22 cellular contexts compared by ENCODE assay signal in the genomic region with DNA sequence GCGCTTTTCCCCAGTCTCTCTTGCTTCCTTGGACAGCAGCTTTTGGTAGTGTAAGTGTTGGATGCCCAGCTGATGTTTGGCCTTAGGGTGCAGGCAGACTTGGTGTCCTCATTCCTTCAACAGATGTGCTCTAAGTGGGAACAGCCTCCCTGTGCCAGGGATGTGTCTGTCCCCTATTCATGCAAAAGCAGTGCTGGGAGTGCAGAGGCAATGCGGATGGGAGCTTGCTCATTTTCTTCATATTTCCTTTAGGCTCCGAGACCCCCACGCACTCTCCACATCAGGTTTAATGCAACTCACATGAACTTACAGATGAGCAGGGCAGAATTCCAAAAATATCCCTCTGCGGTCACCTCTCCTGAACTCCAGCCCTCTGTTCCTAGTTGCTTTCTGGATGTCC.
A peak's percentile ranks its signal among the peaks of the same experiment; 100 is the strongest.
DNase-seq lines count a peak whose midpoint lies in the region; ATAC-seq and TF ChIP-seq lines count a peak whose summit lies in the region.
"Had no signal": no experiment of that assay in that cellular context is flagged by ENCODE, and none has a peak within 500 bp of the region (broad histone marks: within the 10 kb centered on the region; RNA-seq: fewer than 3 reads in every experiment).

No MANE protein-coding gene starts in this region.

- peaks cover 0 to 25% of the 10 kb centered on the region in 2 donors for H3K4me1 ChIP-seq in right atrium auricular region
- H3K4me1 ChIP-seq in effector memory CD4-positive, alpha-beta T cell (ENCODE audit: control insufficient read depth, insufficient read depth, low read length, poor library complexity, severe bottlenecking): peaks cover 4% of the 10 kb centered on the region
- H3K4me1 ChIP-seq: A549, BE2C had no signal

- no peak for ATAC-seq in HG02642 (IDR thresholded peaks at IDR 0.05; ENCODE audit: poor library complexity, unreplicated experiment)
- ATAC-seq: A549, GM12878, GM23338 had no signal

- no peak for TF ChIP-seq CTCF in right atrium auricular region (IDR thresholded peaks at IDR 0.05)

- H3K36me3 ChIP-seq in right atrium auricular region: no peaks in the 10 kb centered on the region
- no peaks in the 10 kb centered on the region for H3K36me3 ChIP-seq in effector memory CD4-positive, alpha-beta T cell (ENCODE audit: control insufficient read depth, insufficient read depth, low read length)
- H3K36me3 ChIP-seq: BE2C; BLaER1 treated with 17β-estradiol and CSF1 and Interleukin-3, amounts not matched to agents 10 nM and 100 nM; HAP-1 had no signal

- no peak overlapping the region for H3K4me3 ChIP-seq in right atrium auricular region
- no peak overlapping the region for H3K4me3 ChIP-seq in effector memory CD4-positive, alpha-beta T cell (ENCODE audit: insufficient read depth, low read depth, low read length, poor library complexity, severe bottlenecking)
- H3K4me3 ChIP-seq: A549; BLaER1 treated with 17β-estradiol and CSF1 and Interleukin-3, amounts not matched to agents 10 nM and 100 nM; GM12878; GM23338; HAP-1 had no signal

- H3K27ac ChIP-seq in right atrium auricular region: no peak overlapping the region
- no peak overlapping the region for H3K27ac ChIP-seq in effector memory CD4-positive, alpha-beta T cell (ENCODE audit: insufficient read depth, low read length, poor library complexity, severe bottlenecking)
- H3K27ac ChIP-seq: A549; BLaER1 treated with 17β-estradiol and CSF1 and Interleukin-3, amounts not matched to agents 10 nM and 100 nM had no signal

- no peaks in the 10 kb centered on the region for H3K27me3 ChIP-seq in right atrium auricular region
- H3K27me3 ChIP-seq in effector memory CD4-positive, alpha-beta T cell (replicated peaks; ENCODE audit: control insufficient read depth, insufficient read depth, low read length, poor library complexity, severe bottlenecking): no peaks in the 10 kb centered on the region
- H3K27me3 ChIP-seq: BLaER1 treated with 17β-estradiol and CSF1 and Interleukin-3, amounts not matched to agents 10 nM and 100 nM had no signal

- H3K9me3 ChIP-seq in right atrium auricular region: no peaks in the 10 kb centered on the region
- no peaks in the 10 kb centered on the region for H3K9me3 ChIP-seq in effector memory CD4-positive, alpha-beta T cell (ENCODE audit: control insufficient read depth, low read length)
- H3K9me3 ChIP-seq: A549; BE2C; BLaER1 treated with 17β-estradiol and CSF1 and Interleukin-3, amounts not matched to agents 10 nM and 100 nM; HAP-1 had no signal

- peak; percentile 33 for DNase-seq in activated CD8-positive, alpha-beta memory T cell treated with anti-CD3 and anti-CD28 coated beads, Interleukin-2, amount 50 U/mL, for 48 hours
- no peak for DNase-seq in activated CD8-positive, alpha-beta memory T cell treated with anti-CD3 and anti-CD28 coated beads, Interleukin-2, amount 50 U/mL, for 4 hours
- peak; percentile 49 for DNase-seq in right atrium auricular region (ENCODE audit: low spot score)
- no peak for DNase-seq in cardiac septum (ENCODE audit: low spot score)
- DNase-seq in mesenteric fat pad (ENCODE audit: low spot score): peak; percentile 45
- no peak for DNase-seq in effector memory CD4-positive, alpha-beta T cell
- DNase-seq: 8988T; ACHN; AML-193; BE2C; CD4-positive, alpha-beta T cell; CD8-positive, alpha-beta memory T cell; DMS 273 treated with DMSO at 0.1 percent for 48 hours; DMS79; EL; GDM1 had no signal

- intact Hi-C loops in cardiac septum (cut with DNase I): no loop called here

Comparison
In these comparisons a context has a peak if more than half of its experiments do, and no peak if none do; other contexts are left out.
1. DNase-seq: peak in activated CD8-positive, alpha-beta memory T cell treated with anti-CD3 and anti-CD28 coated beads, Interleukin-2, amount 50 U/mL, for 48 hours (single experiment), right atrium auricular region (single experiment) and mesenteric fat pad (single experiment); none in activated CD8-positive, alpha-beta memory T cell treated with anti-CD3 and anti-CD28 coated beads, Interleukin-2, amount 50 U/mL, for 4 hours (single experiment), cardiac septum (single experiment) and effector memory CD4-positive, alpha-beta T cell (0 of 3).